Comparison of ENCODE assay signal across 17 cellular contexts in the genomic region with DNA sequence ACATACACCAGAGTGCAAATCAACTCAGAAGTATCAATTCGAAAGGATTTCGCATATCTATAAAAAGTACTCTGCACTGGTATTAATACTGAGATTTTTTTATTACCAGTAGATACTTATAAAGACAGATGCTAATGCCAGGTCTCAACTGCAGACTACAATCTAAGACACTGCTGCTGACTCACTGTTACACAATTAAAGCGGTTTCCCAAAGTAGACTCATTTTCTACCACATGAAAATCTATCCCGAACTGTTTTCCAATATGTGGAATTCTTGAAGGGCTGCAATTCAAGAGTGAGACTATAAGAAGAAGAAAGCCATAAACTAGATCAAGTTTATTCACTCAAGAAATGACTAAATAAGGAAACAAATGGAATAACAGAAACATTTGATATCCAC. TPM values are rescaled to one million over a fixed set of nuclear protein-coding genes. Genes with fewer than 3 reads are reported as not detected.
DNase-seq lines count a peak whose midpoint lies in the region; ATAC-seq and TF ChIP-seq lines count a peak whose summit lies in the region.
"Had no signal": no experiment of that assay in that cellular context is flagged by ENCODE, and none has a peak within 500 bp of the region (broad histone marks: within the 10 kb centered on the region; RNA-seq: fewer than 3 reads in every experiment).

No MANE protein-coding gene starts in this region.

- no peak overlapping the region for H3T11ph ChIP-seq in H9 (ENCODE audit: low read length)

- no peak overlapping the region for H2BK15ac ChIP-seq in H9 (ENCODE audit: low read depth, low read length)

- H3K9me3 ChIP-seq in mucosa of descending colon (no peaks in the 10 kb centered on the region), H9 (ENCODE audit: control insufficient read depth, low read depth, low read length) (no peaks in the 10 kb centered on the region)

- H3K79me2 ChIP-seq in H9 (ENCODE audit: insufficient read depth, low read length), result peaks cover 9% of the 10 kb centered on the region; the same call in 1 of the 2 replicates

- H3K23me2 ChIP-seq in H9 (ENCODE audit: insufficient read length, low read depth, low read length, poor library complexity, severe bottlenecking), result no peaks in the 10 kb centered on the region

- H3K4ac ChIP-seq in H9 (ENCODE audit: low read depth, low read length), result no peak overlapping the region

- no peak overlapping the region for H4K5ac ChIP-seq in H9 (ENCODE audit: insufficient read length, low read depth, low read length)

- no peak overlapping the region for H3K23ac ChIP-seq in H9 (ENCODE audit: insufficient read length, low read depth, low read length)

- intact Hi-C loops in mucosa of descending colon (cut with DNase I, micrococcal nuclease), result no loop called here

- H2BK20ac ChIP-seq in H9 (ENCODE audit: low read depth, low read length, poor library complexity, severe bottlenecking), result no peak overlapping the region

- WGBS in H9 (ENCODE audit: extremely low coverage, insufficient read length, low lambda C conversion rate), result no CpG with 5 or more reads among the region's 4 CpGs

- no peak overlapping the region for H3K27ac ChIP-seq in H9 (ENCODE audit: insufficient read length, low read depth, low read length)
- H3K27ac ChIP-seq: BLaER1 treated with 17β-estradiol and CSF1 and Interleukin-3, amounts not matched to agents 10 nM and 100 nM had no signal

- no peak overlapping the region for H3K4me3 ChIP-seq in mucosa of descending colon
- H3K4me3 ChIP-seq: BLaER1 treated with 17β-estradiol and CSF1 and Interleukin-3, amounts not matched to agents 10 nM and 100 nM had no signal

- H3K4me1 ChIP-seq in mucosa of descending colon (ENCODE audit: low read depth) (peaks cover 2% of the 10 kb centered on the region), H9 (ENCODE audit: insufficient read depth, low read length) (no peaks in the 10 kb centered on the region; the same call in 1 of the 2 replicates)

- H2AK5ac ChIP-seq in H9 (ENCODE audit: insufficient read length, low read length), result no peak overlapping the region

- H3K27me3 ChIP-seq in H9 (ENCODE audit: insufficient read depth, low read length), result no peaks in the 10 kb centered on the region
- H3K27me3 ChIP-seq: BLaER1 treated with 17β-estradiol and CSF1 and Interleukin-3, amounts not matched to agents 10 nM and 100 nM had no signal

- H3K56ac ChIP-seq in H9 (ENCODE audit: insufficient read length, low read depth, low read length), result no peak overlapping the region

- H2AFZ ChIP-seq in H9 (ENCODE audit: low read length), result no peak overlapping the region

- no peak overlapping the region for H4K91ac ChIP-seq in H9 (ENCODE audit: insufficient read length, low read depth, low read length)

- TF ChIP-seq CTCF in HFFc6 (IDR thresholded peaks at IDR 0.05) (no peak), mucosa of descending colon (IDR thresholded peaks at IDR 0.05) (no peak), H9 (conservative IDR thresholded peaks at IDR 0.05) (no peak)

- H3K36me3 ChIP-seq in mucosa of descending colon (ENCODE audit: low read depth), result no peaks in the 10 kb centered on the region
- H3K36me3 ChIP-seq: BLaER1 treated with 17β-estradiol and CSF1 and Interleukin-3, amounts not matched to agents 10 nM and 100 nM had no signal

- no peak overlapping the region for H3K4me2 ChIP-seq in H9 (ENCODE audit: insufficient read depth, insufficient read length, low read length)
- H3K4me2 ChIP-seq: BLaER1 treated with 17β-estradiol and CSF1 and Interleukin-3, amounts not matched to agents 10 nM and 100 nM had no signal

- no peaks in the 10 kb centered on the region for H3K27me3 Mint-ChIP-seq in HFFc6 (ENCODE audit: insufficient read depth)
- no peaks in the 10 kb centered on the region for H3K27me3 Mint-ChIP-seq in H9 (ENCODE audit: low read depth)
- H3K27me3 Mint-ChIP-seq: activated CD4-positive, alpha-beta memory T cell treated with anti-CD3 and anti-CD28 coated beads, Interleukin-2, amount 10 ng/mL, durations not matched to agents 7 days and 5 days had no signal

- H2BK12ac ChIP-seq in H9 (ENCODE audit: insufficient read length, low read depth, low read length), result no peak overlapping the region

- H3K4me3 Mint-ChIP-seq in HFFc6 (peak overlapping the region; percentile 81), H9 (no peak overlapping the region)
- H3K4me3 Mint-ChIP-seq: activated CD4-positive, alpha-beta memory T cell treated with anti-CD3 and anti-CD28 coated beads, Interleukin-2, amount 10 ng/mL, durations not matched to agents 7 days and 5 days; activated naive CD4-positive, alpha-beta T cell treated with anti-CD3 and anti-CD28 coated beads for 36 hours; neural crest cell; T-helper 2 cell treated with Interferon-gamma antibody and Interleukin-4, amounts not matched to agents 5 μg/mL and 100 μg/mL, for 36 hours had no signal

- no peak overlapping the region for H3K9ac ChIP-seq in H9 (ENCODE audit: extremely low read depth, insufficient read length, low read length)
- H3K9ac ChIP-seq: BLaER1 treated with 17β-estradiol and CSF1 and Interleukin-3, amounts not matched to agents 10 nM and 100 nM had no signal

- no peak overlapping the region for H4K8ac ChIP-seq in H9 (replicated peaks; ENCODE audit: insufficient read length, low read depth, low read length)

- H3K36me3 Mint-ChIP-seq in HFFc6 (ENCODE audit: low read depth), result no peaks in the 10 kb centered on the region; the same call in 1 of the 2 replicates
- peaks cover 0 to 6% (median 0%) of the 10 kb centered on the region in 3 experiments; a peak in 3 of 7 replicates for H3K36me3 Mint-ChIP-seq in H9 (ENCODE audit: insufficient read depth in 1 of 3, low read depth in 3 of 3)

- H3K14ac ChIP-seq in H9 (ENCODE audit: insufficient read depth, low read length), result no peak overlapping the region

- H3K9me3 Mint-ChIP-seq in HFFc6 (no peaks in the 10 kb centered on the region), H9 (no peaks in the 10 kb centered on the region)
- H3K9me3 Mint-ChIP-seq: activated CD4-positive, alpha-beta memory T cell treated with anti-CD3 and anti-CD28 coated beads, Interleukin-2, amount 10 ng/mL, durations not matched to agents 7 days and 5 days; activated naive CD4-positive, alpha-beta T cell treated with anti-CD3 and anti-CD28 coated beads for 36 hours; neural crest cell; T-helper 2 cell treated with Interferon-gamma antibody and Interleukin-4, amounts not matched to agents 5 μg/mL and 100 μg/mL, for 36 hours had no signal

- H2BK5ac ChIP-seq in H9 (ENCODE audit: insufficient read length, low read length), result no peak overlapping the region

- DNase-seq in AG08395 (ENCODE audit: low spot score), result peak; percentile 85
- peak; percentile 79 for DNase-seq in HFFc6
- peak; percentile 79 for DNase-seq in astrocyte of the hippocampus (ENCODE audit: low read depth, low spot score)
- peak; percentile 23 for DNase-seq in kidney tubule cell (ENCODE audit: low spot score)
- DNase-seq in mucosa of descending colon, result no peak
- no peak for DNase-seq in activated CD4-positive, CD25-positive, alpha-beta regulatory T cell treated with anti-CD3 and anti-CD28 coated beads, Interleukin-2, amount 50 U/mL, for 72 hours
- DNase-seq in H9, result no peak
- DNase-seq: activated CD4-positive, alpha-beta memory T cell treated with anti-CD3 and anti-CD28 coated beads, Interleukin-2, amount 10 ng/mL, durations not matched to agents 7 days and 5 days; activated naive CD4-positive, alpha-beta T cell treated with anti-CD3 and anti-CD28 coated beads for 36 hours; glutamatergic neuron; left ventricle myocardium superior; NCI-H2227 treated with DMSO at 0.1 percent for 48 hours had no signal

- no peaks in the 10 kb centered on the region for H3K79me1 ChIP-seq in H9 (ENCODE audit: insufficient read depth, low read depth, low read length, poor library complexity, severe bottlenecking)

- H3K27ac Mint-ChIP-seq in HFFc6 (peak overlapping the region; percentile 88), H9 (no peak overlapping the region)
- H3K27ac Mint-ChIP-seq: activated CD4-positive, alpha-beta memory T cell treated with anti-CD3 and anti-CD28 coated beads, Interleukin-2, amount 10 ng/mL, durations not matched to agents 7 days and 5 days; activated naive CD4-positive, alpha-beta T cell treated with anti-CD3 and anti-CD28 coated beads for 36 hours; T-helper 2 cell treated with Interferon-gamma antibody and Interleukin-4, amounts not matched to agents 5 μg/mL and 100 μg/mL, for 36 hours had no signal

- H3K4me1 Mint-ChIP-seq in HFFc6 (ENCODE audit: low read depth), result peaks cover 62% of the 10 kb centered on the region
- H3K4me1 Mint-ChIP-seq in H9, result peaks cover 54 to 64% of the 10 kb centered on the region in 2 experiments

- no peak overlapping the region for H2BK120ac ChIP-seq in H9 (ENCODE audit: low read depth, low read length, poor library complexity, severe bottlenecking)

- ATAC-seq in HG03039 (IDR thresholded peaks at IDR 0.05; ENCODE audit: unreplicated experiment) (no peak), mucosa of descending colon (no peak)
- ATAC-seq: left ventricle myocardium superior had no signal

- H4K20me1 ChIP-seq in H9 (ENCODE audit: control insufficient read depth, insufficient read depth, insufficient read length), result no peaks in the 10 kb centered on the region
- H4K20me1 ChIP-seq: BLaER1 treated with 17β-estradiol and CSF1 and Interleukin-3, amounts not matched to agents 10 nM and 100 nM had no signal

- H3K18ac ChIP-seq in H9 (ENCODE audit: insufficient read length, low read depth, low read length), result no peak overlapping the region

RNA-seq across cellular contexts. Expression of gene ARHGAP32, which starts 57.2 kb away (rescaled TPM):
- total RNA-seq in HFFc6 (2021; fragmentation: NEBNext Ultra II Directional; extraction: Animal tissue kit (Norgen Biotek cat#: 25700)), result 1 to 10 TPM; 7.6 to 8.7 (median 8.0) TPM
- total RNA-seq in mucosa of descending colon, result 10 to 100 TPM; 44.2 to 95.5 (median 62.0) TPM
- total RNA-seq in H9 (2021), result 21.0 and 22.0 TPM in 2 replicates
- total RNA-seq: G401 had no signal

Comparison
In these comparisons a context has a peak if more than half of its experiments do, and no peak if none do; other contexts are left out.
1. DNase-seq: peak in AG08395 (single experiment), HFFc6 (single experiment), astrocyte of the hippocampus (single experiment) and kidney tubule cell (single experiment); none in mucosa of descending colon (0 of 3), activated CD4-positive, CD25-positive, alpha-beta regulatory T cell treated with anti-CD3 and anti-CD28 coated beads, Interleukin-2, amount 50 U/mL, for 72 hours (single experiment) and H9 (single experiment).